ENCODE assay signal across 19 cellular contexts in genomic region chr13:94324409-94325147, GRCh38.
A peak's percentile ranks its signal among the peaks of the same experiment; 100 is the strongest.
DNase-seq lines count a peak whose midpoint lies in the region; ATAC-seq and TF ChIP-seq lines count a peak whose summit lies in the region.
"Had no signal": no experiment of that assay in that cellular context is flagged by ENCODE, and none has a peak within 500 bp of the region (broad histone marks: within the 10 kb centered on the region; RNA-seq: fewer than 3 reads in every experiment).

No MANE protein-coding gene starts in this region.

- peaks cover 2% of the 10 kb centered on the region for H3K27me3 Mint-ChIP-seq in activated CD4-positive, alpha-beta T cell treated with anti-CD3 and anti-CD28 coated beads, Interleukin-2, amount 10 ng/mL, durations not matched to agents 7 days and 5 days
- H3K27me3 Mint-ChIP-seq in chondrocyte (ENCODE audit: low read depth) = no peaks in the 10 kb centered on the region
- H3K27me3 Mint-ChIP-seq: stimulated activated naive B cell treated with anti-CD40 and anti-IgM and Interleukin-4, amounts not matched to agents 10 μg/mL and 1 μg/mL and 100 μg/mL, for 72 hours had no signal

- H3K27me3 ChIP-seq in Loucy (ENCODE audit: insufficient read depth, low read length, poor library complexity, severe bottlenecking) = peaks cover 7% of the 10 kb centered on the region
- H3K27me3 ChIP-seq in osteoblast (ENCODE audit: insufficient read depth, low read length) = no peaks in the 10 kb centered on the region

- DNase-seq in activated CD4-positive, alpha-beta T cell treated with anti-CD3 and anti-CD28 coated beads, Interleukin-2, amount 10 ng/mL, durations not matched to agents 7 days and 5 days = no peak
- DNase-seq in activated CD4-positive, alpha-beta T cell treated with anti-CD3 and anti-CD28 coated beads for 48 hours = no peak
- DNase-seq in chondrocyte (ENCODE audit: low spot score) = no peak
- no peak for DNase-seq in osteoblast (ENCODE audit: insufficient read length, low spot score, missing footprints)
- no peak for DNase-seq in COLO829 (ENCODE audit: low spot score)
- DNase-seq in nucleus accumbens (lab: John Stamatoyannopoulos, UW) = no peak
- DNase-seq: activated CD8-positive, alpha-beta memory T cell treated with anti-CD3 and anti-CD28 coated beads, Interleukin-2, amount 50 U/mL, for 4 hours; amygdala; COR-L47; NCI-H1930; NCI-H510A treated with DMSO at 0.1 percent for 48 hours; PC-9; stimulated activated naive B cell treated with anti-CD40 and anti-IgM and Interleukin-4, amounts not matched to agents 10 μg/mL and 1 μg/mL and 100 μg/mL, for 72 hours had no signal

- H3K27ac Mint-ChIP-seq in activated CD4-positive, alpha-beta T cell treated with anti-CD3 and anti-CD28 coated beads, Interleukin-2, amount 10 ng/mL, durations not matched to agents 7 days and 5 days = peak overlapping the region; percentile 99
- peak overlapping the region; percentile 91 for H3K27ac Mint-ChIP-seq in chondrocyte (ENCODE audit: unreplicated experiment)

- peaks cover 69% of the 10 kb centered on the region for H3K4me1 Mint-ChIP-seq in activated CD4-positive, alpha-beta T cell treated with anti-CD3 and anti-CD28 coated beads, Interleukin-2, amount 10 ng/mL, durations not matched to agents 7 days and 5 days
- peaks cover 57% of the 10 kb centered on the region for H3K4me1 Mint-ChIP-seq in chondrocyte (ENCODE audit: low read depth)

- peaks cover 26% of the 10 kb centered on the region for H3K4me1 ChIP-seq in Loucy (ENCODE audit: insufficient read depth, low read length, poor library complexity, severe bottlenecking)
- H3K4me1 ChIP-seq in osteoblast (ENCODE audit: insufficient read depth, low read length) = peaks cover 32% of the 10 kb centered on the region
- H3K4me1 ChIP-seq: parathyroid adenoma had no signal

- peak overlapping the region; percentile 47 for H3K27ac ChIP-seq in osteoblast (ENCODE audit: low read depth, low read length)
- H3K27ac ChIP-seq: A549, parathyroid adenoma, PC-9 had no signal

- CTCF ChIA-PET in activated CD4-positive, alpha-beta T cell treated with anti-CD3 and anti-CD28 coated beads, Interleukin-2, amount 10 ng/mL, durations not matched to agents 7 days and 5 days (lab: Charles Lee) = interaction anchor here (0.9 to 1.4 kb wide), 2 partner anchors 21 to 26 kb away, joined by 3 to 5 read pairs; no protein-coding TSS in a partner anchor

- no peaks in the 10 kb centered on the region for H4K20me1 ChIP-seq in Loucy (ENCODE audit: insufficient read depth, low read length, poor library complexity, severe bottlenecking)
- no peaks in the 10 kb centered on the region for H4K20me1 ChIP-seq in osteoblast (ENCODE audit: insufficient read depth, low read length)

- peaks cover 32% of the 10 kb centered on the region for H3K9me3 Mint-ChIP-seq in activated CD4-positive, alpha-beta T cell treated with anti-CD3 and anti-CD28 coated beads, Interleukin-2, amount 10 ng/mL, durations not matched to agents 7 days and 5 days
- peaks cover 3% of the 10 kb centered on the region for H3K9me3 Mint-ChIP-seq in chondrocyte (ENCODE audit: low read depth)

- H3K4me2 ChIP-seq in Loucy (ENCODE audit: low read depth, low read length, poor library complexity, severe bottlenecking) = peak overlapping the region; percentile 73
- peak overlapping the region; percentile 18 for H3K4me2 ChIP-seq in osteoblast (ENCODE audit: insufficient read depth, low read length)
- H3K4me2 ChIP-seq: A549, PC-9 had no signal

- no peaks in the 10 kb centered on the region for H3F3A ChIP-seq in Loucy (ENCODE audit: low read depth)

- H3K4me3 ChIP-seq in Loucy (ENCODE audit: low read length, poor library complexity, severe bottlenecking) = peak overlapping the region; percentile 56
- no peak overlapping the region for H3K4me3 ChIP-seq in osteoblast (ENCODE audit: insufficient read depth, low read length)
- H3K4me3 ChIP-seq: A549, GM12878, PC-9, skin epidermis had no signal

- H3K9ac ChIP-seq in Loucy (ENCODE audit: low read depth, low read length, poor library complexity, severe bottlenecking) = no peak overlapping the region
- H3K9ac ChIP-seq: parathyroid adenoma had no signal

- no peaks in the 10 kb centered on the region for H3K9me2 ChIP-seq in Loucy (replicated peaks; ENCODE audit: low read depth, low read length)

- TF ChIP-seq CTCF in Loucy (conservative IDR thresholded peaks at IDR 0.05; ENCODE audit: low read length) (no peak), chondrocyte (IDR thresholded peaks at IDR 0.05) (no peak), osteoblast (IDR thresholded peaks at IDR 0.05; ENCODE audit: extremely low read depth, low read depth, low read length) (no peak)

- no peak for ATAC-seq in GM21526 (IDR thresholded peaks at IDR 0.05; ENCODE audit: low FRiP score, unreplicated experiment)
- ATAC-seq: A549, GM12878 had no signal

- no peaks in the 10 kb centered on the region for H3K36me3 ChIP-seq in Loucy (ENCODE audit: insufficient read depth, low read length)
- H3K36me3 ChIP-seq in osteoblast (ENCODE audit: insufficient read depth, low read length) = no peaks in the 10 kb centered on the region

- H3K9me3 ChIP-seq in Loucy (ENCODE audit: insufficient read depth, low read depth, low read length) (no peaks in the 10 kb centered on the region), osteoblast (ENCODE audit: low read depth, low read length) (no peaks in the 10 kb centered on the region)
- H3K9me3 ChIP-seq: A549 had no signal

- POLR2A ChIA-PET in activated CD4-positive, alpha-beta T cell treated with anti-CD3 and anti-CD28 coated beads, Interleukin-2, amount 10 ng/mL, durations not matched to agents 7 days and 5 days (lab: Charles Lee) = no interaction called here

- peaks cover 42% of the 10 kb centered on the region for H3K36me3 Mint-ChIP-seq in activated CD4-positive, alpha-beta T cell treated with anti-CD3 and anti-CD28 coated beads, Interleukin-2, amount 10 ng/mL, durations not matched to agents 7 days and 5 days (ENCODE audit: low read depth)
- H3K36me3 Mint-ChIP-seq in chondrocyte (ENCODE audit: low read depth) = peaks cover 2% of the 10 kb centered on the region

- H3K4me3 Mint-ChIP-seq in activated CD4-positive, alpha-beta T cell treated with anti-CD3 and anti-CD28 coated beads, Interleukin-2, amount 10 ng/mL, durations not matched to agents 7 days and 5 days = no peak overlapping the region
- H3K4me3 Mint-ChIP-seq in chondrocyte (ENCODE audit: unreplicated experiment) = no peak overlapping the region

- H3K79me2 ChIP-seq in Loucy (ENCODE audit: insufficient read depth, low read length) (no peaks in the 10 kb centered on the region), osteoblast (ENCODE audit: insufficient read depth, low read length) (no peaks in the 10 kb centered on the region)
- H3K79me2 ChIP-seq: parathyroid adenoma had no signal

- peak overlapping the region; percentile 62; the same call in 1 of the 2 replicates for H2AFZ ChIP-seq in Loucy (ENCODE audit: low read length)
- peak overlapping the region; percentile 28 for H2AFZ ChIP-seq in osteoblast (ENCODE audit: low read length)
- H2AFZ ChIP-seq: parathyroid adenoma, PC-9 had no signal
